In the genomic region with DNA sequence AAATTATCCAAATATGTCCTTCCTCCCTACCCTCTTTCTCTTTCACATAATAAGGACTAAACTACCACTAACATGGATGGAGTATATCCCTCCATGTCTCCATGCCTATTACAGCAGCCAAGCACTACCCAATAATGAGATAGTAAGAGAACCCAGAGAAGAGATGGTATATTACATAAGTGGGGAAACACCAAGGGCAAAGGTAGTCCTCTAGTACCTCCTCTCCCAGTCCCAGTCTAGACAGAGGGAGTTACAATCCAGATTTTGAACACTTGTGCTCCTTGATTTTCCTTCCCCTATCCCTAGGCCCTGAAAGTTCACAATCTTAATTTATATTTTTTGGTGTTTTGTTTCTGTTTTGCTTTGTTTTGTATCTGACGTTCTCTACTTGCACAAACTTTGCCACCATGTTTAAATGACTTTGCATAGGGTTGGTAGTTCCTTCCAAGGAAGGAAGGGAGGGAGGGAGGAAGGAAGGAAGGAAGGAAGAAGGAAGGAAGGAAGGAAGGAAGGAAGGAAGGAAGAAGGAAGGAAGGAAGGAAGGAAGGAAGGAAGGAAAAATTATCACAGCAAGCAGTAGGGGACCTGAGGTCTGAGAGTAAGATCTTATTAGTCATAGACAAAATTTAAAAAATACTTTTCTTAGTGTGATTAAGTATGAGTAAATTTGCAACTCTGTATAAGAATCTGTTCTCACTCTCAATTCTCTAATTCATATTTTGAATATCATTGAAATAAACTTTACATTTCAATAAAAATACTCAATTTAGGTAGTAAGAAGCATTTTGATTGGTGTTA, we compare ENCODE assay signal across 1 cellular context.
TF ChIP-seq lines count a peak whose summit lies in the region.

No MANE protein-coding gene starts in this region.

TF ChIP-seq in H1, 55 proteins besides CTCF, POLR2A, EP300 and RAD21:
- no peak for TF ChIP-seq KDM1A (IDR thresholded peaks at IDR 0.05; ENCODE audit: borderline replicate concordance, low read length)
- no peak for TF ChIP-seq CHD2 (IDR thresholded peaks at IDR 0.05; ENCODE audit: low read length)
- no peak for TF ChIP-seq JUND (IDR thresholded peaks at IDR 0.05; ENCODE audit: low read length)
- no peak for TF ChIP-seq CREB1 (IDR thresholded peaks at IDR 0.05)
- no peak for TF ChIP-seq SRF (IDR thresholded peaks at IDR 0.05; ENCODE audit: low read depth, low read length)
- TF ChIP-seq BACH1 (IDR thresholded peaks at IDR 0.05; ENCODE audit: low read length): no peak
- TF ChIP-seq, protein P1, sequence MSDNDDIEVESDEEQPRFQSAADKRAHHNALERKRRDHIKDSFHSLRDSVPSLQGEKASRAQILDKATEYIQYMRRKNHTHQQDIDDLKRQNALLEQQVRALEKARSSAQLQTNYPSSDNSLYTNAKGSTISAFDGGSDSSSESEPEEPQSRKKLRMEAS (IDR thresholded peaks at IDR 0.05): no peak
- no peak for TF ChIP-seq ASH2L (IDR thresholded peaks at IDR 0.05; ENCODE audit: low read length)
- no peak for TF ChIP-seq SIX5 (IDR thresholded peaks at IDR 0.05; ENCODE audit: low read depth, low read length)
- TF ChIP-seq, protein P2, sequence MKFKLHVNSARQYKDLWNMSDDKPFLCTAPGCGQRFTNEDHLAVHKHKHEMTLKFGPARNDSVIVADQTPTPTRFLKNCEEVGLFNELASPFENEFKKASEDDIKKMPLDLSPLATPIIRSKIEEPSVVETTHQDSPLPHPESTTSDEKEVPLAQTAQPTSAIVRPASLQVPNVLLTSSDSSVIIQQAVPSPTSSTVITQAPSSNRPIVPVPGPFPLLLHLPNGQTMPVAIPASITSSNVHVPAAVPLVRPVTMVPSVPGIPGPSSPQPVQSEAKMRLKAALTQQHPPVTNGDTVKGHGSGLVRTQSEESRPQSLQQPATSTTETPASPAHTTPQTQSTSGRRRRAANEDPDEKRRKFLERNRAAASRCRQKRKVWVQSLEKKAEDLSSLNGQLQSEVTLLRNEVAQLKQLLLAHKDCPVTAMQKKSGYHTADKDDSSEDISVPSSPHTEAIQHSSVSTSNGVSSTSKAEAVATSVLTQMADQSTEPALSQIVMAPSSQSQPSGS (IDR thresholded peaks at IDR 0.05; ENCODE audit: low read length): no peak
- no peak for TF ChIP-seq SP2 (IDR thresholded peaks at IDR 0.05; ENCODE audit: low read length)
- no peak for TF ChIP-seq MAFK (IDR thresholded peaks at IDR 0.05; ENCODE audit: low read depth, low read length)
- TF ChIP-seq, protein P3, sequence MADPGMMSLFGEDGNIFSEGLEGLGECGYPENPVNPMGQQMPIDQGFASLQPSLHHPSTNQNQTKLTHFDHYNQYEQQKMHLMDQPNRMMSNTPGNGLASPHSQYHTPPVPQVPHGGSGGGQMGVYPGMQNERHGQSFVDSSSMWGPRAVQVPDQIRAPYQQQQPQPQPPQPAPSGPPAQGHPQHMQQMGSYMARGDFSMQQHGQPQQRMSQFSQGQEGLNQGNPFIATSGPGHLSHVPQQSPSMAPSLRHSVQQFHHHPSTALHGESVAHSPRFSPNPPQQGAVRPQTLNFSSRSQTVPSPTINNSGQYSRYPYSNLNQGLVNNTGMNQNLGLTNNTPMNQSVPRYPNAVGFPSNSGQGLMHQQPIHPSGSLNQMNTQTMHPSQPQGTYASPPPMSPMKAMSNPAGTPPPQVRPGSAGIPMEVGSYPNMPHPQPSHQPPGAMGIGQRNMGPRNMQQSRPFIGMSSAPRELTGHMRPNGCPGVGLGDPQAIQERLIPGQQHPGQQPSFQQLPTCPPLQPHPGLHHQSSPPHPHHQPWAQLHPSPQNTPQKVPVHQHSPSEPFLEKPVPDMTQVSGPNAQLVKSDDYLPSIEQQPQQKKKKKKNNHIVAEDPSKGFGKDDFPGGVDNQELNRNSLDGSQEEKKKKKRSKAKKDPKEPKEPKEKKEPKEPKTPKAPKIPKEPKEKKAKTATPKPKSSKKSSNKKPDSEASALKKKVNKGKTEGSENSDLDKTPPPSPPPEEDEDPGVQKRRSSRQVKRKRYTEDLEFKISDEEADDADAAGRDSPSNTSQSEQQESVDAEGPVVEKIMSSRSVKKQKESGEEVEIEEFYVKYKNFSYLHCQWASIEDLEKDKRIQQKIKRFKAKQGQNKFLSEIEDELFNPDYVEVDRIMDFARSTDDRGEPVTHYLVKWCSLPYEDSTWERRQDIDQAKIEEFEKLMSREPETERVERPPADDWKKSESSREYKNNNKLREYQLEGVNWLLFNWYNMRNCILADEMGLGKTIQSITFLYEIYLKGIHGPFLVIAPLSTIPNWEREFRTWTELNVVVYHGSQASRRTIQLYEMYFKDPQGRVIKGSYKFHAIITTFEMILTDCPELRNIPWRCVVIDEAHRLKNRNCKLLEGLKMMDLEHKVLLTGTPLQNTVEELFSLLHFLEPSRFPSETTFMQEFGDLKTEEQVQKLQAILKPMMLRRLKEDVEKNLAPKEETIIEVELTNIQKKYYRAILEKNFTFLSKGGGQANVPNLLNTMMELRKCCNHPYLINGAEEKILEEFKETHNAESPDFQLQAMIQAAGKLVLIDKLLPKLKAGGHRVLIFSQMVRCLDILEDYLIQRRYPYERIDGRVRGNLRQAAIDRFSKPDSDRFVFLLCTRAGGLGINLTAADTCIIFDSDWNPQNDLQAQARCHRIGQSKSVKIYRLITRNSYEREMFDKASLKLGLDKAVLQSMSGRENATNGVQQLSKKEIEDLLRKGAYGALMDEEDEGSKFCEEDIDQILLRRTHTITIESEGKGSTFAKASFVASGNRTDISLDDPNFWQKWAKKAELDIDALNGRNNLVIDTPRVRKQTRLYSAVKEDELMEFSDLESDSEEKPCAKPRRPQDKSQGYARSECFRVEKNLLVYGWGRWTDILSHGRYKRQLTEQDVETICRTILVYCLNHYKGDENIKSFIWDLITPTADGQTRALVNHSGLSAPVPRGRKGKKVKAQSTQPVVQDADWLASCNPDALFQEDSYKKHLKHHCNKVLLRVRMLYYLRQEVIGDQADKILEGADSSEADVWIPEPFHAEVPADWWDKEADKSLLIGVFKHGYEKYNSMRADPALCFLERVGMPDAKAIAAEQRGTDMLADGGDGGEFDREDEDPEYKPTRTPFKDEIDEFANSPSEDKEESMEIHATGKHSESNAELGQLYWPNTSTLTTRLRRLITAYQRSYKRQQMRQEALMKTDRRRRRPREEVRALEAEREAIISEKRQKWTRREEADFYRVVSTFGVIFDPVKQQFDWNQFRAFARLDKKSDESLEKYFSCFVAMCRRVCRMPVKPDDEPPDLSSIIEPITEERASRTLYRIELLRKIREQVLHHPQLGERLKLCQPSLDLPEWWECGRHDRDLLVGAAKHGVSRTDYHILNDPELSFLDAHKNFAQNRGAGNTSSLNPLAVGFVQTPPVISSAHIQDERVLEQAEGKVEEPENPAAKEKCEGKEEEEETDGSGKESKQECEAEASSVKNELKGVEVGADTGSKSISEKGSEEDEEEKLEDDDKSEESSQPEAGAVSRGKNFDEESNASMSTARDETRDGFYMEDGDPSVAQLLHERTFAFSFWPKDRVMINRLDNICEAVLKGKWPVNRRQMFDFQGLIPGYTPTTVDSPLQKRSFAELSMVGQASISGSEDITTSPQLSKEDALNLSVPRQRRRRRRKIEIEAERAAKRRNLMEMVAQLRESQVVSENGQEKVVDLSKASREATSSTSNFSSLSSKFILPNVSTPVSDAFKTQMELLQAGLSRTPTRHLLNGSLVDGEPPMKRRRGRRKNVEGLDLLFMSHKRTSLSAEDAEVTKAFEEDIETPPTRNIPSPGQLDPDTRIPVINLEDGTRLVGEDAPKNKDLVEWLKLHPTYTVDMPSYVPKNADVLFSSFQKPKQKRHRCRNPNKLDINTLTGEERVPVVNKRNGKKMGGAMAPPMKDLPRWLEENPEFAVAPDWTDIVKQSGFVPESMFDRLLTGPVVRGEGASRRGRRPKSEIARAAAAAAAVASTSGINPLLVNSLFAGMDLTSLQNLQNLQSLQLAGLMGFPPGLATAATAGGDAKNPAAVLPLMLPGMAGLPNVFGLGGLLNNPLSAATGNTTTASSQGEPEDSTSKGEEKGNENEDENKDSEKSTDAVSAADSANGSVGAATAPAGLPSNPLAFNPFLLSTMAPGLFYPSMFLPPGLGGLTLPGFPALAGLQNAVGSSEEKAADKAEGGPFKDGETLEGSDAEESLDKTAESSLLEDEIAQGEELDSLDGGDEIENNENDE (IDR thresholded peaks at IDR 0.05; ENCODE audit: insufficient replicate concordance, low read length): no peak
- TF ChIP-seq RBBP5 (IDR thresholded peaks at IDR 0.05; ENCODE audit: borderline replicate concordance, low read depth, low read length): no peak
- no peak for TF ChIP-seq GABPA (IDR thresholded peaks at IDR 0.05; ENCODE audit: borderline replicate concordance, insufficient read depth, low read length)
TF ChIP-seq in H1: peak in this region for 0.
